Comparison of ENCODE assay signal across 9 cellular contexts in genomic region chr5:471750-472058, GRCh38. TPM values are rescaled to one million over a fixed set of nuclear protein-coding genes. Genes with fewer than 3 reads are reported as not detected.
A peak's percentile ranks its signal among the peaks of the same experiment; 100 is the strongest.
DNase-seq lines count a peak whose midpoint lies in the region; ATAC-seq and TF ChIP-seq lines count a peak whose summit lies in the region.
"Had no signal": no experiment of that assay in that cellular context is flagged by ENCODE, and none has a peak within 500 bp of the region (broad histone marks: within the 10 kb centered on the region; RNA-seq: fewer than 3 reads in every experiment).

No MANE protein-coding gene starts in this region.

- TF ChIP-seq CTCF in A673 (conservative IDR thresholded peaks at IDR 0.05; ENCODE audit: low read depth, low read length) (no peak), HFFc6 (IDR thresholded peaks at IDR 0.05) (no peak)

- H3K36me3 Mint-ChIP-seq in HFFc6 (ENCODE audit: low read depth) = peaks cover 8% of the 10 kb centered on the region; the same call in 1 of the 2 replicates

- peak overlapping the region; percentile 84 for H3K4me3 Mint-ChIP-seq in HFFc6

- no TSS peak for BruUV-seq in A673 (replicated peaks; lab: Mats Ljungman, UMichigan)

- peaks cover 28% of the 10 kb centered on the region for H3K27me3 ChIP-seq in A673 (replicated peaks; ENCODE audit: insufficient read depth, low read depth, low read length, poor library complexity)
- H3K27me3 ChIP-seq in adipocyte (replicated peaks; ENCODE audit: control insufficient read depth, insufficient read depth, low read length) = peaks cover 19% of the 10 kb centered on the region

- intact Hi-C loops in A673 (cut with micrococcal nuclease; ENCODE audit: unreplicated experiment) = no loop called here

- DNase-seq in A673 (ENCODE audit: low spot score) = no peak
- no peak for DNase-seq in HFFc6
- no peak for DNase-seq in adipocyte (ENCODE audit: low read depth)
- DNase-seq in LoVo (ENCODE audit: low spot score) = no peak
- DNase-seq: NCI-H1694 treated with DMSO at 0.1 percent for 48 hours had no signal

- POLR2A ChIA-PET in A673 (lab: Charles Lee; ENCODE audit: low non-redundant PET) = no interaction called here

- peak overlapping the region; percentile 91 for H3K9ac ChIP-seq in adipocyte (ENCODE audit: low read length)

- H3K4me1 ChIP-seq in A673 (ENCODE audit: insufficient read depth, low read length, poor library complexity, severe bottlenecking) = peaks cover 12% of the 10 kb centered on the region
- H3K4me1 ChIP-seq in adipocyte (ENCODE audit: control insufficient read depth, insufficient read depth, low read length) = peaks cover 20% of the 10 kb centered on the region
- peaks cover 13% of the 10 kb centered on the region for H3K4me1 ChIP-seq in mesodermal cell (ENCODE audit: control insufficient read depth, insufficient read depth, low read length, poor library complexity, severe bottlenecking)

- H3K36me3 ChIP-seq in A673 (ENCODE audit: insufficient read depth, low read length, poor library complexity, severe bottlenecking) = peaks cover 9% of the 10 kb centered on the region
- peaks cover 9% of the 10 kb centered on the region for H3K36me3 ChIP-seq in adipocyte (ENCODE audit: control insufficient read depth, insufficient read depth, low read length, severe bottlenecking)
- peaks cover 7% of the 10 kb centered on the region for H3K36me3 ChIP-seq in mesodermal cell (ENCODE audit: control insufficient read depth, insufficient read depth, low read length)

- H3K27ac Mint-ChIP-seq in HFFc6 = peak overlapping the region; percentile 36; the same call in 1 of the 2 replicates

- peak overlapping the region; percentile 97 for H3K27ac ChIP-seq in A673 (ENCODE audit: low read depth, low read length, poor library complexity, severe bottlenecking)
- H3K27ac ChIP-seq in mesodermal cell (ENCODE audit: low read depth, low read length, severe bottlenecking) = no peak overlapping the region

- no peaks in the 10 kb centered on the region for H3K9me3 ChIP-seq in A673 (ENCODE audit: low read depth, low read length, poor library complexity, severe bottlenecking)
- H3K9me3 ChIP-seq in adipocyte (ENCODE audit: control insufficient read depth, low read length) = no peaks in the 10 kb centered on the region
- no peaks in the 10 kb centered on the region for H3K9me3 ChIP-seq in mesodermal cell (ENCODE audit: control insufficient read depth, low read length)

- H3K4me3 ChIP-seq in A673 (ENCODE audit: low read depth, low read length, poor library complexity, severe bottlenecking) (peak overlapping the region; percentile 95), adipocyte (ENCODE audit: low read length) (peak overlapping the region; percentile 87), mesodermal cell (ENCODE audit: extremely low read depth, insufficient read depth, low read length, poor library complexity, severe bottlenecking) (peak overlapping the region; percentile 48)

- ATAC-seq in GM19463 (IDR thresholded peaks at IDR 0.05; ENCODE audit: unreplicated experiment) (no peak), HG03457 (IDR thresholded peaks at IDR 0.05; ENCODE audit: unreplicated experiment) (no peak), GM21825 (IDR thresholded peaks at IDR 0.05; ENCODE audit: unreplicated experiment) (no peak)

- H3K9me3 Mint-ChIP-seq in HFFc6 = no peaks in the 10 kb centered on the region

- peaks cover 8% of the 10 kb centered on the region for H3K27me3 Mint-ChIP-seq in HFFc6 (ENCODE audit: insufficient read depth)

- 91 to 94% methylated on average over 5 to 6 of the region's 6 CpGs for WGBS in mesodermal cell (ENCODE audit: insufficient coverage in 2 of 2), 2 experiments

- H3K4me1 Mint-ChIP-seq in HFFc6 (ENCODE audit: low read depth) = peaks cover 9% of the 10 kb centered on the region

- CTCF ChIA-PET in A673 (lab: Charles Lee) = interaction anchor here (0.6 to 0.8 kb wide), 2 partner anchors 25 to 273 kb away, joined by 5 to 9 read pairs; no protein-coding TSS in a partner anchor

RNA-seq across cellular contexts. Expression of gene EXOC3, which starts 28.7 kb away (rescaled TPM):
- 46.7 and 53.8 TPM in 2 replicates for total RNA-seq in A673 (2021)
- total RNA-seq in HFFc6 (2021; fragmentation: NEBNext Ultra II Directional; extraction: Animal tissue kit (Norgen Biotek cat#: 25700)) = 10 to 100 TPM; 46.8 to 54.1 (median 50.3) TPM
- 32.3 TPM for polyA plus RNA-seq in mesodermal cell (2013, experiment 1 of 2)
- polyA plus RNA-seq in mesodermal cell (2013, experiment 2 of 2) = 29.0 TPM

RNA-seq across cellular contexts. Expression of gene SLC9A3, which starts 52.5 kb away (rescaled TPM):
- 1.6 and 1.9 TPM in 2 replicates for total RNA-seq in A673 (2021)
- under 1 TPM; 0.63 to 1.00 (median 0.74) TPM for total RNA-seq in HFFc6 (2021; fragmentation: NEBNext Ultra II Directional; extraction: Animal tissue kit (Norgen Biotek cat#: 25700))
- 1.1 TPM for polyA plus RNA-seq in mesodermal cell (2013, experiment 1 of 2)
- 0.86 TPM for polyA plus RNA-seq in mesodermal cell (2013, experiment 2 of 2)
